Comparison of ENCODE assay signal across 17 cellular contexts in genomic region chr16:49471038-49471727, GRCh38.
DNase-seq lines count a peak whose midpoint lies in the region; ATAC-seq, FAIRE-seq and TF ChIP-seq lines count a peak whose summit lies in the region.
"Had no signal": no experiment of that assay in that cellular context is flagged by ENCODE, and none has a peak within 500 bp of the region (broad histone marks: within the 10 kb centered on the region; RNA-seq: fewer than 3 reads in every experiment).

No MANE protein-coding gene starts in this region.

- TF ChIP-seq POLR2A in esophagus muscularis mucosa (IDR thresholded peaks at IDR 0.05; ENCODE audit: low read depth): no peak

- H3K36me3 ChIP-seq in esophagus muscularis mucosa: no peaks in the 10 kb centered on the region
- no peaks in the 10 kb centered on the region for H3K36me3 ChIP-seq in upper lobe of right lung
- H3K36me3 ChIP-seq: BLaER1, HAP-1 had no signal

- no peaks in the 10 kb centered on the region for H3K9me3 ChIP-seq in esophagus muscularis mucosa
- no peaks in the 10 kb centered on the region for H3K9me3 ChIP-seq in upper lobe of right lung
- H3K9me3 ChIP-seq: BLaER1, HAP-1 had no signal

- WGBS in esophagus muscularis mucosa: 91% methylated on average over 11 of the region's 11 CpGs

- no peak overlapping the region for H3K4me3 Mint-ChIP-seq in activated T-cell treated with anti-CD3 and anti-CD28 coated beads, Interleukin-2, amount 50 U/mL, for 4 hours
- no peak overlapping the region for H3K4me3 Mint-ChIP-seq in osteocyte (ENCODE audit: unreplicated experiment)
- H3K4me3 Mint-ChIP-seq: CD8-positive, alpha-beta memory T cell had no signal

- no peak for FAIRE-seq in RCC 7860 (lab: Jason Lieb, UNC)
- FAIRE-seq: A204.1, D721Med had no signal

- peak; percentile 4 to 5 for DNase-seq in activated T-cell treated with anti-CD3 and anti-CD28 coated beads, Interleukin-2, amount 50 U/mL, for 48 hours
- no peak for DNase-seq in activated T-cell treated with anti-CD3 and anti-CD28 coated beads, Interleukin-2, amount 50 U/mL, for 4 hours
- DNase-seq in esophagus muscularis mucosa (ENCODE audit: extremely low spot score): peak; percentile 88
- DNase-seq in osteocyte (ENCODE audit: extremely low spot score, unreplicated experiment): peak; percentile 56
- DNase-seq in upper lobe of right lung: peak; percentile 17
- no peak for DNase-seq in HT-29 (ENCODE audit: low spot score)
- DNase-seq in RCC 7860 (ENCODE audit: low spot score): no peak
- DNase-seq in RPMI8226: no peak
- DNase-seq: CD8-positive, alpha-beta memory T cell; DMS79; KBM-7; NCI-H1417 treated with DMSO at 0.1 percent for 48 hours; NCI-H1930 had no signal

- H3K36me3 Mint-ChIP-seq in activated T-cell treated with anti-CD3 and anti-CD28 coated beads, Interleukin-2, amount 50 U/mL, for 4 hours (ENCODE audit: insufficient read depth): no peaks in the 10 kb centered on the region
- no peaks in the 10 kb centered on the region for H3K36me3 Mint-ChIP-seq in osteocyte (ENCODE audit: unreplicated experiment)
- H3K36me3 Mint-ChIP-seq: CD8-positive, alpha-beta memory T cell had no signal

- ATAC-seq in activated T-cell treated with anti-CD3 and anti-CD28 coated beads, Interleukin-2, amount 50 U/mL, for 4 hours: no peak
- no peak for ATAC-seq in upper lobe of right lung

- TF ChIP-seq CTCF in esophagus muscularis mucosa (IDR thresholded peaks at IDR 0.05): no peak
- no peak for TF ChIP-seq CTCF in osteocyte (IDR thresholded peaks at IDR 0.05)
- TF ChIP-seq CTCF in upper lobe of right lung (IDR thresholded peaks at IDR 0.05): no peak

- H3K27me3 Mint-ChIP-seq in activated T-cell treated with anti-CD3 and anti-CD28 coated beads, Interleukin-2, amount 50 U/mL, for 4 hours (ENCODE audit: low read depth): no peaks in the 10 kb centered on the region
- H3K27me3 Mint-ChIP-seq in osteocyte (ENCODE audit: unreplicated experiment): peaks cover 26% of the 10 kb centered on the region

- H3K4me3 ChIP-seq in esophagus muscularis mucosa: no peak overlapping the region
- no peak overlapping the region for H3K4me3 ChIP-seq in upper lobe of right lung
- H3K4me3 ChIP-seq: BLaER1, HAP-1 had no signal

- H3K27me3 ChIP-seq in esophagus muscularis mucosa: peaks cover 0 to 6% (median 0%) of the 10 kb centered on the region in 4 donors
- H3K27me3 ChIP-seq in upper lobe of right lung: no peaks in the 10 kb centered on the region
- H3K27me3 ChIP-seq: BLaER1 had no signal

- intact Hi-C loops in esophagus muscularis mucosa (cut with DNase I) (no loop called here), upper lobe of right lung (cut with DNase I) (no loop called here)

- TF ChIP-seq EP300 in esophagus muscularis mucosa (IDR thresholded peaks at IDR 0.05): no peak

- no peaks in the 10 kb centered on the region for H3K4me1 Mint-ChIP-seq in activated T-cell treated with anti-CD3 and anti-CD28 coated beads, Interleukin-2, amount 50 U/mL, for 4 hours (ENCODE audit: low read depth)
- H3K4me1 Mint-ChIP-seq in osteocyte (ENCODE audit: unreplicated experiment): peaks cover 2% of the 10 kb centered on the region
- H3K4me1 Mint-ChIP-seq: CD8-positive, alpha-beta memory T cell had no signal

- no peak overlapping the region for H3K27ac ChIP-seq in esophagus muscularis mucosa (replicated peaks in 1 of 4)
- H3K27ac ChIP-seq in upper lobe of right lung: no peak overlapping the region

- H3K27ac Mint-ChIP-seq in osteocyte (ENCODE audit: unreplicated experiment): no peak overlapping the region

- H3K9me3 Mint-ChIP-seq in activated T-cell treated with anti-CD3 and anti-CD28 coated beads, Interleukin-2, amount 50 U/mL, for 4 hours: no peaks in the 10 kb centered on the region
- no peaks in the 10 kb centered on the region for H3K9me3 Mint-ChIP-seq in osteocyte (ENCODE audit: unreplicated experiment)
- H3K9me3 Mint-ChIP-seq: CD8-positive, alpha-beta memory T cell had no signal

- H3K4me1 ChIP-seq in esophagus muscularis mucosa (no peaks in the 10 kb centered on the region), upper lobe of right lung (no peaks in the 10 kb centered on the region)
- H3K4me1 ChIP-seq: HAP-1 had no signal

Comparison
In these comparisons a context has a peak if more than half of its experiments do, and no peak if none do; other contexts are left out.
1. DNase-seq: peak in activated T-cell treated with anti-CD3 and anti-CD28 coated beads, Interleukin-2, amount 50 U/mL, for 48 hours (2 of 2), esophagus muscularis mucosa (single experiment), osteocyte (single experiment) and upper lobe of right lung (single experiment); none in activated T-cell treated with anti-CD3 and anti-CD28 coated beads, Interleukin-2, amount 50 U/mL, for 4 hours (single experiment), HT-29 (single experiment), RCC 7860 (single experiment) and RPMI8226 (single experiment).